1 cellular context compared by ENCODE assay signal in genomic region chr1:32242341-32242851, GRCh38.
TF ChIP-seq lines count a peak whose summit lies in the region.

No MANE protein-coding gene starts in this region.

TF ChIP-seq in GM12878, 131 proteins besides CTCF, POLR2A, EP300 and RAD21:
- TF ChIP-seq BHLHE40 (IDR thresholded peaks at IDR 0.05; ENCODE audit: borderline replicate concordance in 1 of 2, low read depth in 2 of 2, low read length in 1 of 2) (no peak), TAF1 (IDR thresholded peaks at IDR 0.05; ENCODE audit: borderline replicate concordance, low read depth, low read length) (no peak), ZSCAN29 (IDR thresholded peaks at IDR 0.05) (no peak), GATAD2B (conservative IDR thresholded peaks at IDR 0.05; ENCODE audit: low read depth) (no peak), TCF12 (IDR thresholded peaks at IDR 0.05; ENCODE audit: low read depth, low read length) (0 out of 2 replicates have a peak, but pooled peaks have one; percentile 40), HDGF (IDR thresholded peaks at IDR 0.05) (peak; percentile 77; the same call in 1 of the 2 replicates), IKZF2 (IDR thresholded peaks at IDR 0.05) (peak; percentile 34 to 44; a peak in 2 of 4 replicates), MTA3 (IDR thresholded peaks at IDR 0.05; ENCODE audit: borderline replicate concordance, low read length) (no peak), ZNF217 (IDR thresholded peaks at IDR 0.05) (no peak), SUPT20H (IDR thresholded peaks at IDR 0.05; ENCODE audit: borderline replicate concordance, control insufficient read depth, low read depth, low read length) (no peak), ETV6 (conservative IDR thresholded peaks at IDR 0.05 in 1 of 2, IDR thresholded peaks at IDR 0.05 in 1 of 2; ENCODE audit: borderline replicate concordance in 1 of 2, low read depth in 1 of 2) (peak in 1 of 2 experiments; percentile 81; a peak in 2 of 4 replicates), ZNF274 (IDR thresholded peaks at IDR 0.05; ENCODE audit: insufficient read depth, insufficient read length) (no peak), IRF4 (IDR thresholded peaks at IDR 0.05; ENCODE audit: low read depth, low read length) (no peak), KLF5 (IDR thresholded peaks at IDR 0.05; ENCODE audit: partially characterized antibody) (no peak), IKZF1 (conservative IDR thresholded peaks at IDR 0.05) (peak; percentile 43; the same call in 1 of the 2 replicates), PBX3 (IDR thresholded peaks at IDR 0.05; ENCODE audit: insufficient replicate concordance, low read depth, low read length) (no peak), EED (IDR thresholded peaks at IDR 0.05; ENCODE audit: low read depth) (0 out of 2 replicates have a peak, but pooled peaks have one; percentile 45), MXI1 (IDR thresholded peaks at IDR 0.05; ENCODE audit: low read depth, low read length) (no peak), JUND (IDR thresholded peaks at IDR 0.05; ENCODE audit: low read depth, low read length) (no peak), SREBF1 (IDR thresholded peaks at IDR 0.05; ENCODE audit: low read length) (no peak), TBL1XR1 (IDR thresholded peaks at IDR 0.05; ENCODE audit: low read depth, low read length) (no peak), CBX3 (IDR thresholded peaks at IDR 0.05; ENCODE audit: borderline replicate concordance, low read depth) (no peak), NFIC (IDR thresholded peaks at IDR 0.05; ENCODE audit: low read depth, low read length) (no peak), SPI1 (IDR thresholded peaks at IDR 0.05; ENCODE audit: borderline replicate concordance, insufficient read depth, low read depth, low read length) (peak; percentile 35; the same call in 1 of the 2 replicates), SRF (IDR thresholded peaks at IDR 0.05; ENCODE audit: low read depth in 2 of 2, low read length in 2 of 2) (no peak), NR2F1 (conservative IDR thresholded peaks at IDR 0.05) (no peak), RBBP5 (conservative IDR thresholded peaks at IDR 0.05) (no peak), E2F8 (IDR thresholded peaks at IDR 0.05; ENCODE audit: low read depth, partially characterized antibody) (no peak), NBN (IDR thresholded peaks at IDR 0.05) (peak; percentile 30; the same call in 1 of the 2 replicates), MLLT1 (IDR thresholded peaks at IDR 0.05) (no peak), SIX5 (IDR thresholded peaks at IDR 0.05; ENCODE audit: low read depth, low read length, severe bottlenecking) (no peak)
- TF ChIP-seq, protein P1, sequence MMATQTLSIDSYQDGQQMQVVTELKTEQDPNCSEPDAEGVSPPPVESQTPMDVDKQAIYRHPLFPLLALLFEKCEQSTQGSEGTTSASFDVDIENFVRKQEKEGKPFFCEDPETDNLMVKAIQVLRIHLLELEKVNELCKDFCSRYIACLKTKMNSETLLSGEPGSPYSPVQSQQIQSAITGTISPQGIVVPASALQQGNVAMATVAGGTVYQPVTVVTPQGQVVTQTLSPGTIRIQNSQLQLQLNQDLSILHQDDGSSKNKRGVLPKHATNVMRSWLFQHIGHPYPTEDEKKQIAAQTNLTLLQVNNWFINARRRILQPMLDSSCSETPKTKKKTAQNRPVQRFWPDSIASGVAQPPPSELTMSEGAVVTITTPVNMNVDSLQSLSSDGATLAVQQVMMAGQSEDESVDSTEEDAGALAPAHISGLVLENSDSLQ (IDR thresholded peaks at IDR 0.05), result no peak
- TF ChIP-seq, protein P2, sequence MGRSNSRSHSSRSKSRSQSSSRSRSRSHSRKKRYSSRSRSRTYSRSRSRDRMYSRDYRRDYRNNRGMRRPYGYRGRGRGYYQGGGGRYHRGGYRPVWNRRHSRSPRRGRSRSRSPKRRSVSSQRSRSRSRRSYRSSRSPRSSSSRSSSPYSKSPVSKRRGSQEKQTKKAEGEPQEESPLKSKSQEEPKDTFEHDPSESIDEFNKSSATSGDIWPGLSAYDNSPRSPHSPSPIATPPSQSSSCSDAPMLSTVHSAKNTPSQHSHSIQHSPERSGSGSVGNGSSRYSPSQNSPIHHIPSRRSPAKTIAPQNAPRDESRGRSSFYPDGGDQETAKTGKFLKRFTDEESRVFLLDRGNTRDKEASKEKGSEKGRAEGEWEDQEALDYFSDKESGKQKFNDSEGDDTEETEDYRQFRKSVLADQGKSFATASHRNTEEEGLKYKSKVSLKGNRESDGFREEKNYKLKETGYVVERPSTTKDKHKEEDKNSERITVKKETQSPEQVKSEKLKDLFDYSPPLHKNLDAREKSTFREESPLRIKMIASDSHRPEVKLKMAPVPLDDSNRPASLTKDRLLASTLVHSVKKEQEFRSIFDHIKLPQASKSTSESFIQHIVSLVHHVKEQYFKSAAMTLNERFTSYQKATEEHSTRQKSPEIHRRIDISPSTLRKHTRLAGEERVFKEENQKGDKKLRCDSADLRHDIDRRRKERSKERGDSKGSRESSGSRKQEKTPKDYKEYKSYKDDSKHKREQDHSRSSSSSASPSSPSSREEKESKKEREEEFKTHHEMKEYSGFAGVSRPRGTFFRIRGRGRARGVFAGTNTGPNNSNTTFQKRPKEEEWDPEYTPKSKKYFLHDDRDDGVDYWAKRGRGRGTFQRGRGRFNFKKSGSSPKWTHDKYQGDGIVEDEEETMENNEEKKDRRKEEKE (IDR thresholded peaks at IDR 0.05), result no peak
- TF ChIP-seq, protein P3, sequence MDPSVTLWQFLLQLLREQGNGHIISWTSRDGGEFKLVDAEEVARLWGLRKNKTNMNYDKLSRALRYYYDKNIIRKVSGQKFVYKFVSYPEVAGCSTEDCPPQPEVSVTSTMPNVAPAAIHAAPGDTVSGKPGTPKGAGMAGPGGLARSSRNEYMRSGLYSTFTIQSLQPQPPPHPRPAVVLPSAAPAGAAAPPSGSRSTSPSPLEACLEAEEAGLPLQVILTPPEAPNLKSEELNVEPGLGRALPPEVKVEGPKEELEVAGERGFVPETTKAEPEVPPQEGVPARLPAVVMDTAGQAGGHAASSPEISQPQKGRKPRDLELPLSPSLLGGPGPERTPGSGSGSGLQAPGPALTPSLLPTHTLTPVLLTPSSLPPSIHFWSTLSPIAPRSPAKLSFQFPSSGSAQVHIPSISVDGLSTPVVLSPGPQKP (IDR thresholded peaks at IDR 0.05; ENCODE audit: low read depth, low read length), result no peak
- TF ChIP-seq, protein P4, sequence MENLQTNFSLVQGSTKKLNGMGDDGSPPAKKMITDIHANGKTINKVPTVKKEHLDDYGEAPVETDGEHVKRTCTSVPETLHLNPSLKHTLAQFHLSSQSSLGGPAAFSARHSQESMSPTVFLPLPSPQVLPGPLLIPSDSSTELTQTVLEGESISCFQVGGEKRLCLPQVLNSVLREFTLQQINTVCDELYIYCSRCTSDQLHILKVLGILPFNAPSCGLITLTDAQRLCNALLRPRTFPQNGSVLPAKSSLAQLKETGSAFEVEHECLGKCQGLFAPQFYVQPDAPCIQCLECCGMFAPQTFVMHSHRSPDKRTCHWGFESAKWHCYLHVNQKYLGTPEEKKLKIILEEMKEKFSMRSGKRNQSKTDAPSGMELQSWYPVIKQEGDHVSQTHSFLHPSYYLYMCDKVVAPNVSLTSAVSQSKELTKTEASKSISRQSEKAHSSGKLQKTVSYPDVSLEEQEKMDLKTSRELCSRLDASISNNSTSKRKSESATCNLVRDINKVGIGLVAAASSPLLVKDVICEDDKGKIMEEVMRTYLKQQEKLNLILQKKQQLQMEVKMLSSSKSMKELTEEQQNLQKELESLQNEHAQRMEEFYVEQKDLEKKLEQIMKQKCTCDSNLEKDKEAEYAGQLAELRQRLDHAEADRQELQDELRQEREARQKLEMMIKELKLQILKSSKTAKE (IDR thresholded peaks at IDR 0.05; ENCODE audit: low read depth, poor library complexity, severe bottlenecking), result no peak
TF ChIP-seq in GM12878: peak in this region for 8.
